In the genomic region with DNA sequence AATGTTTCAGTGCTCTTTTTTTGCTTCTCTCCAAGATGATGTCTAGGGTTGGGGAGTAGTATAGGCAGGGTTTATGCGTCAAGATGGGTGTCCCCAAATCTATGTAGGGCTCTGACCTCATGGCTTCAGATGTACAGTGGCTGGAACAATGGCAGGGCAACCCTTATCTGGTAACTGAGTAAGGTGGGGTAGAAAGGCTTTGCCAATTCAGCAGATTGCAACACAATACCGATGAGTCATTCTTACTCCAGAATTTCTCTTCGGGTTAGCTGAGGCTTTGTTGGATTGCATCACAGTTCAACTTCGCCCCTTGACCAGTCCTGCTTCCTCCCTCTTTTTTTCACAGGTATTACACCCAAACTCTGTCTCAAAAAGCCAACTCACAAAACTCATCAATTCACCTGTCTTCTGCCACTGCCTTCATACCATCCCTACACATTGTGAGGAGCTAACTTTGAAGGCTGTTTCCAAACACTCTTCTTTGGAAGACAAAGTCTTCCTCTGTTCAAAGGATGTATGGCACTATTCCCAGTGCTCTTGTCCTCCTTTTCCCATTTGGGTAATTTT, we compare ENCODE assay signal across 9 cellular contexts.
DNase-seq lines count a peak whose midpoint lies in the region; ATAC-seq and TF ChIP-seq lines count a peak whose summit lies in the region.
"Had no signal": no experiment of that assay in that cellular context is flagged by ENCODE, and none has a peak within 500 bp of the region (broad histone marks: within the 10 kb centered on the region; RNA-seq: fewer than 3 reads in every experiment).

No MANE protein-coding gene starts in this region.

- peaks cover 19 to 34% of the 10 kb centered on the region in 2 experiments for H3K4me1 ChIP-seq in HCT116 (ENCODE audit: control insufficient read depth in 1 of 2, insufficient read depth in 2 of 2, low read length in 2 of 2)

- no peak overlapping the region for H3K4me3 ChIP-seq in HCT116 (replicated peaks in 1 of 2; ENCODE audit: low read depth in 1 of 2, low read length in 2 of 2)
- H3K4me3 ChIP-seq in skeletal muscle cell (ENCODE audit: low read depth, low read length), result no peak overlapping the region

- no peak for TF ChIP-seq CTCF in HCT116 (IDR thresholded peaks at IDR 0.05 in 2 of 3, conservative IDR thresholded peaks at IDR 0.05 in 1 of 3; ENCODE audit: borderline replicate concordance in 1 of 3, insufficient read depth in 1 of 3, low read depth in 2 of 3, low read length in 2 of 3)

- peak; percentile 75 for DNase-seq in HCT116 (ENCODE audit: low read depth, low spot score)
- DNase-seq in SK-MEL-5 (ENCODE audit: low read depth, low spot score), result peak; percentile 15
- DNase-seq in glomerular visceral epithelial cell (ENCODE audit: extremely low spot score), result peak; percentile 35
- DNase-seq in skeletal muscle cell (ENCODE audit: low read depth), result peak; percentile 75
- no peak for DNase-seq in NCI-H2227 (lab: John Stamatoyannopoulos, UW; ENCODE audit: unreplicated experiment)
- DNase-seq in naive thymus-derived CD8-positive, alpha-beta T cell, result no peak
- no peak for DNase-seq in activated CD4-positive, alpha-beta memory T cell treated with anti-CD3 and anti-CD28 coated beads for 36 hours

- H3K9me2 ChIP-seq in HCT116 (ENCODE audit: insufficient read depth), result 0 out of 2 replicates have a peak, but pooled peaks cover 2% of the 10 kb centered on the region

- no peak overlapping the region for H3K9ac ChIP-seq in HCT116 (ENCODE audit: low read length)

- H3K4me1 Mint-ChIP-seq in naive thymus-derived CD8-positive, alpha-beta T cell, result peaks cover 0 to 14% (median 0%) of the 10 kb centered on the region in 4 donors
- no peaks in the 10 kb centered on the region for H3K4me1 Mint-ChIP-seq in activated CD4-positive, alpha-beta memory T cell treated with anti-CD3 and anti-CD28 coated beads for 36 hours (ENCODE audit: low read depth)

- no TSS peak for BruUV-seq in HCT116 (replicated peaks; lab: Mats Ljungman, UMichigan)

- no peaks in the 10 kb centered on the region for H3K79me2 ChIP-seq in HCT116 (ENCODE audit: insufficient read depth, low read length)

- RAD21 ChIA-PET in HCT116 (lab: Charles Lee; ENCODE audit: low non-redundant PET in 1 of 2, low total read pairs in 2 of 2, uncharacterized antibody in 2 of 2, unreplicated experiment in 2 of 2), result no interaction called here

- no peak for TF ChIP-seq POLR2A in HCT116 (IDR thresholded peaks at IDR 0.05; ENCODE audit: borderline replicate concordance, extremely low read depth, insufficient read depth, insufficient read length)

- intact Hi-C loops in HCT116 (cut with micrococcal nuclease), result no loop called here
- intact Hi-C loops in activated CD4-positive, alpha-beta memory T cell treated with anti-CD3 and anti-CD28 coated beads for 36 hours (cut with micrococcal nuclease), result no loop called here

- peak overlapping the region; percentile 84 for H2AFZ ChIP-seq in HCT116 (ENCODE audit: low read depth, low read length, poor library complexity, severe bottlenecking)

- no peak overlapping the region for H3K27ac ChIP-seq in HCT116 (ENCODE audit: low read depth, low read length)

- POLR2A ChIA-PET in HCT116 (lab: Charles Lee), result interaction anchor here (1.0 kb wide), 1 partner anchor 87 kb away, joined by 3 read pairs; no protein-coding TSS in a partner anchor
- POLR2A ChIA-PET in naive thymus-derived CD8-positive, alpha-beta T cell (lab: Charles Lee), result no interaction called here
- POLR2A ChIA-PET in activated CD4-positive, alpha-beta memory T cell treated with anti-CD3 and anti-CD28 coated beads for 36 hours (lab: Charles Lee), result no interaction called here

- in situ Hi-C loops in SK-MEL-5 (cut with HindIII; ENCODE audit: low pct_unique_long_range_greater_than_20kb, low sequenced_read_pairs), result no loop called here

- H3K9me3 ChIP-seq in HCT116 (ENCODE audit: control insufficient read depth in 1 of 2, insufficient read depth in 1 of 2, low read depth in 1 of 2, low read length in 2 of 2), result no peaks in the 10 kb centered on the region

- CTCF ChIA-PET in HCT116 (lab: Charles Lee), result no interaction called here
- CTCF ChIA-PET in activated CD4-positive, alpha-beta memory T cell treated with anti-CD3 and anti-CD28 coated beads for 36 hours (lab: Charles Lee), result no interaction called here

- H3K4me2 ChIP-seq in HCT116 (ENCODE audit: low read length), result peak overlapping the region; percentile 51

- no peaks in the 10 kb centered on the region for H3K9me3 Mint-ChIP-seq in naive thymus-derived CD8-positive, alpha-beta T cell
- no peaks in the 10 kb centered on the region for H3K9me3 Mint-ChIP-seq in activated CD4-positive, alpha-beta memory T cell treated with anti-CD3 and anti-CD28 coated beads for 36 hours

- TF ChIP-seq RAD21 in HCT116 (IDR thresholded peaks at IDR 0.05; ENCODE audit: low read depth), result peak; percentile 29; the same call in 1 of the 2 replicates

- H3K27me3 Mint-ChIP-seq in naive thymus-derived CD8-positive, alpha-beta T cell, result peaks cover 0 to 25% (median under 1%) of the 10 kb centered on the region in 5 donors
- peaks cover 6% of the 10 kb centered on the region for H3K27me3 Mint-ChIP-seq in activated CD4-positive, alpha-beta memory T cell treated with anti-CD3 and anti-CD28 coated beads for 36 hours
- H3K27me3 Mint-ChIP-seq: progenitor cell of endocrine pancreas had no signal

- no peaks in the 10 kb centered on the region for H3K36me3 ChIP-seq in HCT116 (ENCODE audit: control insufficient read depth in 1 of 2, insufficient read depth in 2 of 2, low read length in 2 of 2)

- no peak overlapping the region for H3K4me3 Mint-ChIP-seq in naive thymus-derived CD8-positive, alpha-beta T cell
- no peak overlapping the region for H3K4me3 Mint-ChIP-seq in activated CD4-positive, alpha-beta memory T cell treated with anti-CD3 and anti-CD28 coated beads for 36 hours

- peak; percentile 86 for ATAC-seq in HCT116
- no peak for ATAC-seq in GM19452 (IDR thresholded peaks at IDR 0.05; ENCODE audit: unreplicated experiment)
- no peak for ATAC-seq in naive thymus-derived CD8-positive, alpha-beta T cell

- no peak overlapping the region for H3K27ac Mint-ChIP-seq in naive thymus-derived CD8-positive, alpha-beta T cell
- H3K27ac Mint-ChIP-seq in activated CD4-positive, alpha-beta memory T cell treated with anti-CD3 and anti-CD28 coated beads for 36 hours, result no peak overlapping the region
- H3K27ac Mint-ChIP-seq: progenitor cell of endocrine pancreas had no signal

- H3K27me3 ChIP-seq in HCT116 (ENCODE audit: insufficient read depth, low read length), result no peaks in the 10 kb centered on the region

- no peaks in the 10 kb centered on the region for H4K20me1 ChIP-seq in HCT116 (ENCODE audit: insufficient read depth)

- peaks cover 0 to 2% (median 0%) of the 10 kb centered on the region in 3 donors for H3K36me3 Mint-ChIP-seq in naive thymus-derived CD8-positive, alpha-beta T cell
- H3K36me3 Mint-ChIP-seq in activated CD4-positive, alpha-beta memory T cell treated with anti-CD3 and anti-CD28 coated beads for 36 hours, result no peaks in the 10 kb centered on the region

TF ChIP-seq in HCT116, 20 proteins besides CTCF, POLR2A, EP300 and RAD21 (continues in another document):
- TF ChIP-seq SP1 (IDR thresholded peaks at IDR 0.05; ENCODE audit: low read depth), result peak; percentile 80
- TF ChIP-seq ZFX (IDR thresholded peaks at IDR 0.05), result no peak
- TF ChIP-seq JUND (IDR thresholded peaks at IDR 0.05), result peak; percentile 93
- no peak for TF ChIP-seq ZNF274 (IDR thresholded peaks at IDR 0.05; ENCODE audit: low read depth, low read length)
- TF ChIP-seq POLR2AphosphoS5 (IDR thresholded peaks at IDR 0.05; ENCODE audit: low read depth, low read length), result peak; percentile 56
- TF ChIP-seq, protein P1, sequence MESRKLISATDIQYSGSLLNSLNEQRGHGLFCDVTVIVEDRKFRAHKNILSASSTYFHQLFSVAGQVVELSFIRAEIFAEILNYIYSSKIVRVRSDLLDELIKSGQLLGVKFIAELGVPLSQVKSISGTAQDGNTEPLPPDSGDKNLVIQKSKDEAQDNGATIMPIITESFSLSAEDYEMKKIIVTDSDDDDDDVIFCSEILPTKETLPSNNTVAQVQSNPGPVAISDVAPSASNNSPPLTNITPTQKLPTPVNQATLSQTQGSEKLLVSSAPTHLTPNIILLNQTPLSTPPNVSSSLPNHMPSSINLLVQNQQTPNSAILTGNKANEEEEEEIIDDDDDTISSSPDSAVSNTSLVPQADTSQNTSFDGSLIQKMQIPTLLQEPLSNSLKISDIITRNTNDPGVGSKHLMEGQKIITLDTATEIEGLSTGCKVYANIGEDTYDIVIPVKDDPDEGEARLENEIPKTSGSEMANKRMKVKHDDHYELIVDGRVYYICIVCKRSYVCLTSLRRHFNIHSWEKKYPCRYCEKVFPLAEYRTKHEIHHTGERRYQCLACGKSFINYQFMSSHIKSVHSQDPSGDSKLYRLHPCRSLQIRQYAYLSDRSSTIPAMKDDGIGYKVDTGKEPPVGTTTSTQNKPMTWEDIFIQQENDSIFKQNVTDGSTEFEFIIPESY (IDR thresholded peaks at IDR 0.05; ENCODE audit: extremely low read depth, insufficient replicate concordance, low read length), result no peak
- TF ChIP-seq, protein P2, sequence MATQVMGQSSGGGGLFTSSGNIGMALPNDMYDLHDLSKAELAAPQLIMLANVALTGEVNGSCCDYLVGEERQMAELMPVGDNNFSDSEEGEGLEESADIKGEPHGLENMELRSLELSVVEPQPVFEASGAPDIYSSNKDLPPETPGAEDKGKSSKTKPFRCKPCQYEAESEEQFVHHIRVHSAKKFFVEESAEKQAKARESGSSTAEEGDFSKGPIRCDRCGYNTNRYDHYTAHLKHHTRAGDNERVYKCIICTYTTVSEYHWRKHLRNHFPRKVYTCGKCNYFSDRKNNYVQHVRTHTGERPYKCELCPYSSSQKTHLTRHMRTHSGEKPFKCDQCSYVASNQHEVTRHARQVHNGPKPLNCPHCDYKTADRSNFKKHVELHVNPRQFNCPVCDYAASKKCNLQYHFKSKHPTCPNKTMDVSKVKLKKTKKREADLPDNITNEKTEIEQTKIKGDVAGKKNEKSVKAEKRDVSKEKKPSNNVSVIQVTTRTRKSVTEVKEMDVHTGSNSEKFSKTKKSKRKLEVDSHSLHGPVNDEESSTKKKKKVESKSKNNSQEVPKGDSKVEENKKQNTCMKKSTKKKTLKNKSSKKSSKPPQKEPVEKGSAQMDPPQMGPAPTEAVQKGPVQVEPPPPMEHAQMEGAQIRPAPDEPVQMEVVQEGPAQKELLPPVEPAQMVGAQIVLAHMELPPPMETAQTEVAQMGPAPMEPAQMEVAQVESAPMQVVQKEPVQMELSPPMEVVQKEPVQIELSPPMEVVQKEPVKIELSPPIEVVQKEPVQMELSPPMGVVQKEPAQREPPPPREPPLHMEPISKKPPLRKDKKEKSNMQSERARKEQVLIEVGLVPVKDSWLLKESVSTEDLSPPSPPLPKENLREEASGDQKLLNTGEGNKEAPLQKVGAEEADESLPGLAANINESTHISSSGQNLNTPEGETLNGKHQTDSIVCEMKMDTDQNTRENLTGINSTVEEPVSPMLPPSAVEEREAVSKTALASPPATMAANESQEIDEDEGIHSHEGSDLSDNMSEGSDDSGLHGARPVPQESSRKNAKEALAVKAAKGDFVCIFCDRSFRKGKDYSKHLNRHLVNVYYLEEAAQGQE (IDR thresholded peaks at IDR 0.05; ENCODE audit: low read depth), result no peak
- peak; percentile 93 for TF ChIP-seq CBX3 (IDR thresholded peaks at IDR 0.05; ENCODE audit: low read depth)
- no peak for TF ChIP-seq EZH2phosphoT487 (IDR thresholded peaks at IDR 0.05; ENCODE audit: borderline replicate concordance)

Comparison
In these comparisons a context has a peak if more than half of its experiments do, and no peak if none do; other contexts are left out.
1. DNase-seq: peak in HCT116 (single experiment), SK-MEL-5 (single experiment), glomerular visceral epithelial cell (single experiment) and skeletal muscle cell (single experiment); none in NCI-H2227 (single experiment), naive thymus-derived CD8-positive, alpha-beta T cell (0 of 10) and activated CD4-positive, alpha-beta memory T cell treated with anti-CD3 and anti-CD28 coated beads for 36 hours (single experiment).